9 cellular contexts compared by ENCODE assay signal in genomic region chr13:36815069-36815468, GRCh38. TPM values are rescaled to one million over a fixed set of nuclear protein-coding genes. Genes with fewer than 3 reads are reported as not detected.
DNase-seq lines count a peak whose midpoint lies in the region; ATAC-seq and TF ChIP-seq lines count a peak whose summit lies in the region.
"Had no signal": no experiment of that assay in that cellular context is flagged by ENCODE, and none has a peak within 500 bp of the region (broad histone marks: within the 10 kb centered on the region; RNA-seq: fewer than 3 reads in every experiment).

No MANE protein-coding gene starts in this region.

- ATAC-seq in GM18873 (IDR thresholded peaks at IDR 0.05; ENCODE audit: low FRiP score, unreplicated experiment): no peak

- intact Hi-C loops in cardiac septum (cut with DNase I): no loop called here

- POLR2A ChIA-PET in AG04450 (lab: Yijun Ruan, JAX): interaction anchor here (0.6 kb wide), 1 partner anchor 550 kb away, joined by 4 read pairs; no protein-coding TSS in a partner anchor

- DNase-seq in AG04450 (ENCODE audit: low read depth, low spot score) (no peak), Daoy (ENCODE audit: low read depth) (peak; percentile 4), NCI-H2227 (lab: John Stamatoyannopoulos, UW; ENCODE audit: unreplicated experiment) (peak; percentile 8), endothelial cell (ENCODE audit: low spot score) (no peak), NCI-H146 treated with DMSO at 0.1 percent for 48 hours (lab: John Stamatoyannopoulos, UW; ENCODE audit: unreplicated experiment) (no peak), H7 (no peak), cardiac septum (ENCODE audit: low spot score) (no peak)
- DNase-seq: sigmoid colon had no signal

- H3K27ac Mint-ChIP-seq in endothelial cell (ENCODE audit: unreplicated experiment): no peak overlapping the region

- no peaks in the 10 kb centered on the region; the same call in 1 of the 2 replicates for H3K9me3 ChIP-seq in AG04450 (ENCODE audit: control insufficient read depth, insufficient read depth, low read length)
- H3K9me3 ChIP-seq: sigmoid colon had no signal

- CTCF ChIA-PET in AG04450 (lab: Charles Lee): interaction anchor here (0.8 to 1.0 kb wide), 3 partner anchors 13 to 232 kb away, joined by 3 to 5 read pairs (median 3); no protein-coding TSS in a partner anchor

- H3K4me1 Mint-ChIP-seq in endothelial cell (ENCODE audit: unreplicated experiment): peaks cover 13% of the 10 kb centered on the region

- no peaks in the 10 kb centered on the region for H3K36me3 Mint-ChIP-seq in endothelial cell (ENCODE audit: low read depth, unreplicated experiment)

- H3K9me3 Mint-ChIP-seq in endothelial cell (ENCODE audit: unreplicated experiment): no peaks in the 10 kb centered on the region

- no peak overlapping the region for H3K4me3 ChIP-seq in AG04450 (ENCODE audit: low read depth, low read length)
- H3K4me3 ChIP-seq in H7 (ENCODE audit: insufficient read depth, low read depth, low read length): no peak overlapping the region
- H3K4me3 ChIP-seq: sigmoid colon had no signal

- no peak overlapping the region for H3K4me3 Mint-ChIP-seq in endothelial cell (ENCODE audit: unreplicated experiment)

- H3K36me3 ChIP-seq in H7 (replicated peaks; ENCODE audit: control insufficient read depth, insufficient read depth, low read length): no peaks in the 10 kb centered on the region
- H3K36me3 ChIP-seq: sigmoid colon had no signal

- no peaks in the 10 kb centered on the region for H3K27me3 Mint-ChIP-seq in endothelial cell (ENCODE audit: unreplicated experiment)

- H3K27me3 ChIP-seq in AG04450 (ENCODE audit: control insufficient read depth, insufficient read depth, low read length) (peaks cover 4% of the 10 kb centered on the region), H7 (ENCODE audit: control insufficient read depth, insufficient read depth, low read length) (peaks cover 3% of the 10 kb centered on the region; the same call in 1 of the 2 replicates)
- H3K27me3 ChIP-seq: sigmoid colon had no signal

- H3K27ac ChIP-seq in AG04450 (ENCODE audit: low read depth, low read length): no peak overlapping the region
- H3K27ac ChIP-seq: sigmoid colon had no signal

- TF ChIP-seq CTCF in AG04450 (IDR thresholded peaks at IDR 0.05; ENCODE audit: low read depth, low read length): peak; percentile 38
- peak; percentile 31 for TF ChIP-seq CTCF in endothelial cell (IDR thresholded peaks at IDR 0.05; ENCODE audit: unreplicated experiment)

RNA-seq across cellular contexts. Expression of gene RFXAP, which starts 4.0 kb away (rescaled TPM):
- 3.0 and 4.0 TPM in 2 replicates for polyA plus RNA-seq in AG04450 (2011; rRNA removed)
- polyA minus RNA-seq in AG04450 (2011; rRNA and poly(A)+ RNA removed): 0.92 and 1.4 TPM in 2 replicates
- total RNA-seq in Daoy (2014; rRNA removed; shearing (Covaris generic)): 0.30 and 0.74 TPM in 2 replicates
- total RNA-seq in endothelial cell (ENCODE audit: unreplicated experiment): 6.3 TPM
- total RNA-seq in H7 (2014; rRNA removed; shearing (Covaris generic)): 1.5 and 3.7 TPM in 2 replicates
- total RNA-seq in cardiac septum: 5.0 TPM

Comparison
In these comparisons a context has a peak if more than half of its experiments do, and no peak if none do; other contexts are left out.
1. DNase-seq: peak in Daoy (single experiment) and NCI-H2227 (single experiment); none in AG04450 (single experiment), endothelial cell (single experiment), NCI-H146 treated with DMSO at 0.1 percent for 48 hours (single experiment), H7 (single experiment) and cardiac septum (single experiment).